In the genomic region with DNA sequence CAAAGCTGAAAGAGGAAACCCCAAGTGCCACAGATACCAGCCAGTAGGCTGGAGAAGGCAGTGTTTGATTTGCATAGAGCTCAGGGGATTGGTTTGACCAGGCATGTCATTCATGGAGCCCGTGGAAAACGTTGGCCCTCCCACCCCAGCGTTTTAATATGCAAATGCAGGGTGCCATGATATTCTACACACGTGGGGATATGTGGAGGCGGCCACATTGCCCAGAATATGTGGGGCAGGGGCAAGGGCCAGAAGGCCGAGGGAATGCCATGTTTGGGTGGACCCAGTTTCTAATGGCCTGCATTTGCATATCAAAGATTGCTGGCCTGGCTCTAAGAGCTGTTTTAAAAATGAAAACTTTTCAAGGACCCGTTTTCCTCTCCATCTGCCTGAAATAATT, we compare ENCODE assay signal across 1 cellular context.
TF ChIP-seq lines count a peak whose summit lies in the region.

No MANE protein-coding gene starts in this region.

TF ChIP-seq in WTC11, 78 proteins besides CTCF, POLR2A, EP300 and RAD21 (continued from another document):
- TF ChIP-seq, protein P1, sequence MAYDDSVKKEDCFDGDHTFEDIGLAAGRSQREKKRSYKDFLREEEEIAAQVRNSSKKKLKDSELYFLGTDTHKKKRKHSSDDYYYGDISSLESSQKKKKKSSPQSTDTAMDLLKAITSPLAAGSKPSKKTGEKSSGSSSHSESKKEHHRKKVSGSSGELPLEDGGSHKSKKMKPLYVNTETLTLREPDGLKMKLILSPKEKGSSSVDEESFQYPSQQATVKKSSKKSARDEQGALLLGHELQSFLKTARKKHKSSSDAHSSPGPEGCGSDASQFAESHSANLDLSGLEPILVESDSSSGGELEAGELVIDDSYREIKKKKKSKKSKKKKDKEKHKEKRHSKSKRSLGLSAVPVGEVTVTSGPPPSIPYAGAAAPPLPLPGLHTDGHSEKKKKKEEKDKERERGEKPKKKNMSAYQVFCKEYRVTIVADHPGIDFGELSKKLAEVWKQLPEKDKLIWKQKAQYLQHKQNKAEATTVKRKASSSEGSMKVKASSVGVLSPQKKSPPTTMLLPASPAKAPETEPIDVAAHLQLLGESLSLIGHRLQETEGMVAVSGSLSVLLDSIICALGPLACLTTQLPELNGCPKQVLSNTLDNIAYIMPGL (CRISPR knock-in tag; IDR thresholded peaks at IDR 0.05) = no peak
- TF ChIP-seq JAZF1 (CRISPR knock-in tag; IDR thresholded peaks at IDR 0.05) = no peak
- TF ChIP-seq GRHL2 (CRISPR knock-in tag; IDR thresholded peaks at IDR 0.05; ENCODE audit: insufficient replicate concordance, severe bottlenecking) = no peak
- no peak for TF ChIP-seq TCF7 (CRISPR knock-in tag; IDR thresholded peaks at IDR 0.05; ENCODE audit: low read depth)
- TF ChIP-seq, protein P2, sequence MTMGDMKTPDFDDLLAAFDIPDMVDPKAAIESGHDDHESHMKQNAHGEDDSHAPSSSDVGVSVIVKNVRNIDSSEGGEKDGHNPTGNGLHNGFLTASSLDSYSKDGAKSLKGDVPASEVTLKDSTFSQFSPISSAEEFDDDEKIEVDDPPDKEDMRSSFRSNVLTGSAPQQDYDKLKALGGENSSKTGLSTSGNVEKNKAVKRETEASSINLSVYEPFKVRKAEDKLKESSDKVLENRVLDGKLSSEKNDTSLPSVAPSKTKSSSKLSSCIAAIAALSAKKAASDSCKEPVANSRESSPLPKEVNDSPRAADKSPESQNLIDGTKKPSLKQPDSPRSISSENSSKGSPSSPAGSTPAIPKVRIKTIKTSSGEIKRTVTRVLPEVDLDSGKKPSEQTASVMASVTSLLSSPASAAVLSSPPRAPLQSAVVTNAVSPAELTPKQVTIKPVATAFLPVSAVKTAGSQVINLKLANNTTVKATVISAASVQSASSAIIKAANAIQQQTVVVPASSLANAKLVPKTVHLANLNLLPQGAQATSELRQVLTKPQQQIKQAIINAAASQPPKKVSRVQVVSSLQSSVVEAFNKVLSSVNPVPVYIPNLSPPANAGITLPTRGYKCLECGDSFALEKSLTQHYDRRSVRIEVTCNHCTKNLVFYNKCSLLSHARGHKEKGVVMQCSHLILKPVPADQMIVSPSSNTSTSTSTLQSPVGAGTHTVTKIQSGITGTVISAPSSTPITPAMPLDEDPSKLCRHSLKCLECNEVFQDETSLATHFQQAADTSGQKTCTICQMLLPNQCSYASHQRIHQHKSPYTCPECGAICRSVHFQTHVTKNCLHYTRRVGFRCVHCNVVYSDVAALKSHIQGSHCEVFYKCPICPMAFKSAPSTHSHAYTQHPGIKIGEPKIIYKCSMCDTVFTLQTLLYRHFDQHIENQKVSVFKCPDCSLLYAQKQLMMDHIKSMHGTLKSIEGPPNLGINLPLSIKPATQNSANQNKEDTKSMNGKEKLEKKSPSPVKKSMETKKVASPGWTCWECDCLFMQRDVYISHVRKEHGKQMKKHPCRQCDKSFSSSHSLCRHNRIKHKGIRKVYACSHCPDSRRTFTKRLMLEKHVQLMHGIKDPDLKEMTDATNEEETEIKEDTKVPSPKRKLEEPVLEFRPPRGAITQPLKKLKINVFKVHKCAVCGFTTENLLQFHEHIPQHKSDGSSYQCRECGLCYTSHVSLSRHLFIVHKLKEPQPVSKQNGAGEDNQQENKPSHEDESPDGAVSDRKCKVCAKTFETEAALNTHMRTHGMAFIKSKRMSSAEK (CRISPR knock-in tag; IDR thresholded peaks at IDR 0.05; ENCODE audit: borderline replicate concordance) = no peak
- no peak for TF ChIP-seq GABPB1 (CRISPR knock-in tag; IDR thresholded peaks at IDR 0.05)
- no peak for TF ChIP-seq PRRX2 (CRISPR knock-in tag; IDR thresholded peaks at IDR 0.05)
- no peak for TF ChIP-seq ZNF232 (CRISPR knock-in tag; IDR thresholded peaks at IDR 0.05)
- TF ChIP-seq, protein P3, sequence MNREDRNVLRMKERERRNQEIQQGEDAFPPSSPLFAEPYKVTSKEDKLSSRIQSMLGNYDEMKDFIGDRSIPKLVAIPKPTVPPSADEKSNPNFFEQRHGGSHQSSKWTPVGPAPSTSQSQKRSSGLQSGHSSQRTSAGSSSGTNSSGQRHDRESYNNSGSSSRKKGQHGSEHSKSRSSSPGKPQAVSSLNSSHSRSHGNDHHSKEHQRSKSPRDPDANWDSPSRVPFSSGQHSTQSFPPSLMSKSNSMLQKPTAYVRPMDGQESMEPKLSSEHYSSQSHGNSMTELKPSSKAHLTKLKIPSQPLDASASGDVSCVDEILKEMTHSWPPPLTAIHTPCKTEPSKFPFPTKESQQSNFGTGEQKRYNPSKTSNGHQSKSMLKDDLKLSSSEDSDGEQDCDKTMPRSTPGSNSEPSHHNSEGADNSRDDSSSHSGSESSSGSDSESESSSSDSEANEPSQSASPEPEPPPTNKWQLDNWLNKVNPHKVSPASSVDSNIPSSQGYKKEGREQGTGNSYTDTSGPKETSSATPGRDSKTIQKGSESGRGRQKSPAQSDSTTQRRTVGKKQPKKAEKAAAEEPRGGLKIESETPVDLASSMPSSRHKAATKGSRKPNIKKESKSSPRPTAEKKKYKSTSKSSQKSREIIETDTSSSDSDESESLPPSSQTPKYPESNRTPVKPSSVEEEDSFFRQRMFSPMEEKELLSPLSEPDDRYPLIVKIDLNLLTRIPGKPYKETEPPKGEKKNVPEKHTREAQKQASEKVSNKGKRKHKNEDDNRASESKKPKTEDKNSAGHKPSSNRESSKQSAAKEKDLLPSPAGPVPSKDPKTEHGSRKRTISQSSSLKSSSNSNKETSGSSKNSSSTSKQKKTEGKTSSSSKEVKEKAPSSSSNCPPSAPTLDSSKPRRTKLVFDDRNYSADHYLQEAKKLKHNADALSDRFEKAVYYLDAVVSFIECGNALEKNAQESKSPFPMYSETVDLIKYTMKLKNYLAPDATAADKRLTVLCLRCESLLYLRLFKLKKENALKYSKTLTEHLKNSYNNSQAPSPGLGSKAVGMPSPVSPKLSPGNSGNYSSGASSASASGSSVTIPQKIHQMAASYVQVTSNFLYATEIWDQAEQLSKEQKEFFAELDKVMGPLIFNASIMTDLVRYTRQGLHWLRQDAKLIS (CRISPR knock-in tag; IDR thresholded peaks at IDR 0.05; ENCODE audit: borderline replicate concordance) = no peak
- TF ChIP-seq SOX15 (CRISPR knock-in tag; IDR thresholded peaks at IDR 0.05) = no peak
TF ChIP-seq in WTC11: peak in this region for 0.
